ENCODE assay signal across 19 cellular contexts in the genomic region with DNA sequence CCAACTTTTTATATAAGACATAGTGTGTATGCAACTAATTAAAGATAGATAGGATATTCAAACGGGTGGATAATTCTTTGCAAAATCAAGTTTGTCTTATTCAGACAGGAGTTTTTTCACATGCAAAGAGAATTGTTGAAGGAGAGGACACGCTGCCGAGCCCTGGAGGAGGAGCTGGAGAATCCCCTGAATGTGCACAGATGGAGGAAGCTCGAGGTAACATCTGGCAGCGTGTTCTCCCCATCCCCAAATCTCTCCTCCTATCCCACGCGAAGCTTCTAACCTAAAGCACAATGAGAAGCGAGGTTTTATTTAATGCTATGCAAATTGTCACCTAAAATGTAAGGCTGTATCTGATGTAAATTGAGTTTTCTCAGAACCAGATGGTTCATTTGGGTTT.
"Had no signal": no experiment of that assay in that cellular context is flagged by ENCODE, and none has a peak within 500 bp of the region (broad histone marks: within the 10 kb centered on the region; RNA-seq: fewer than 3 reads in every experiment).

No MANE protein-coding gene starts in this region.

- DNase-seq: colonic mucosa; cortex of kidney; effector CD8-positive, alpha-beta T cell; effector memory CD8-positive, alpha-beta T cell; endodermal cell; erythroblast; esophagus squamous epithelium; foreskin fibroblast; foreskin melanocyte; gastrocnemius medialis; heart left ventricle; hypothalamus; immature natural killer cell; left cardiac atrium; left lung; left ventricle myocardium superior; lower lobe of right lung; mesenchymal stem cell; naive thymus-derived CD4-positive, alpha-beta T cell had no signal
